Comparison of ENCODE assay signal across 7 cellular contexts in genomic region chr9:80175286-80175906, GRCh38.
A peak's percentile ranks its signal among the peaks of the same experiment; 100 is the strongest.
DNase-seq lines count a peak whose midpoint lies in the region; ATAC-seq, FAIRE-seq and TF ChIP-seq lines count a peak whose summit lies in the region.

No MANE protein-coding gene starts in this region.

- H3K9me3 ChIP-seq in K562 (replicated peaks; ENCODE audit: control insufficient read depth, insufficient read depth, low read depth, low read length) (no peaks in the 10 kb centered on the region), HepG2 (ENCODE audit: low read length) (no peaks in the 10 kb centered on the region; the same call in 1 of the 2 replicates)

- H3K4me1 ChIP-seq in K562 (replicated peaks in 1 of 2; ENCODE audit: control insufficient read depth in 2 of 2, insufficient read depth in 2 of 2, low read length in 2 of 2) (no peaks in the 10 kb centered on the region), HepG2 (ENCODE audit: insufficient read depth, low read length) (no peaks in the 10 kb centered on the region)

- 0% methylated on average over 1 of the region's 1 CpG for WGBS in K562 (ENCODE audit: insufficient coverage, low coverage, missing lambda C conversion rate)
- WGBS in HepG2 (ENCODE audit: low lambda C conversion rate) = 0% methylated on average over 1 of the region's 1 CpG

- H3K4me2 ChIP-seq in K562 (ENCODE audit: insufficient read depth, low read length) = no peak overlapping the region
- H3K4me2 ChIP-seq in HepG2 (ENCODE audit: low read depth, low read length) = no peak overlapping the region

- H3K4me3 ChIP-seq in K562 (no peak overlapping the region), HepG2 (replicated peaks in 1 of 3; ENCODE audit: insufficient read depth in 1 of 3, low read depth in 2 of 3, low read length in 3 of 3) (no peak overlapping the region)

- H3K36me3 ChIP-seq in K562 (ENCODE audit: control insufficient read depth, insufficient read depth, low read length) (no peaks in the 10 kb centered on the region), HepG2 (replicated peaks in 1 of 2; ENCODE audit: control insufficient read depth in 1 of 2, insufficient read depth in 2 of 2, low read length in 2 of 2) (no peaks in the 10 kb centered on the region)

- TF ChIP-seq CTCF in K562 (IDR thresholded peaks at IDR 0.05 in 2 of 3, conservative IDR thresholded peaks at IDR 0.05 in 1 of 3; ENCODE audit: insufficient read depth in 2 of 3, low read depth in 1 of 3, low read length in 3 of 3) (peak in 1 of 3 experiments; percentile 39; a peak in 2 of 6 replicates), HepG2 (CRISPR knock-in tag; IDR thresholded peaks at IDR 0.05) (peak; percentile 45)

- TF ChIP-seq RAD21 in K562 (CRISPR knock-in tag; conservative IDR thresholded peaks at IDR 0.05 in 1 of 2, IDR thresholded peaks at IDR 0.05 in 1 of 2) (peak; percentile 15 to 46; a peak in 2 of 4 replicates), HepG2 (CRISPR knock-in tag; IDR thresholded peaks at IDR 0.05) (no peak)

- H2AFZ ChIP-seq in K562 (ENCODE audit: low read depth, low read length) (no peak overlapping the region), HepG2 (ENCODE audit: low read length) (no peak overlapping the region)

- POLR2A ChIA-PET in K562 (lab: Yijun Ruan, JAX) = no interaction called here
- POLR2A ChIA-PET in HepG2 (lab: Yijun Ruan, JAX) = no interaction called here

- H3K27ac ChIP-seq in K562 (ENCODE audit: extremely low read depth, low read depth, low read length) (no peak overlapping the region), HepG2 (ENCODE audit: extremely low read length, insufficient read depth, low read length) (no peak overlapping the region)

- intact Hi-C loops in K562 (cut with micrococcal nuclease) (no loop called here), HepG2 (cut with micrococcal nuclease; ENCODE audit: unreplicated experiment) (loop anchor here (5.0 kb wide), 1 partner anchor 1043 kb away; no protein-coding TSS in a partner anchor)

- DNase-seq in DMS 273 (lab: John Stamatoyannopoulos, UW; ENCODE audit: unreplicated experiment) (peak; percentile 71), NCI-H2171 (lab: John Stamatoyannopoulos, UW) (peak; percentile 17), K562 (ENCODE audit: extremely low read depth in 1 of 4, low spot score in 3 of 4) (peak; percentile 4 to 20 (median 9)), HepG2 (ENCODE audit: low spot score) (peak; percentile 23), occipital lobe (lab: John Stamatoyannopoulos, UW) (no peak), cerebellar nuclear complex (lab: John Stamatoyannopoulos, UW) (no peak)

- H3K79me2 ChIP-seq in K562 (ENCODE audit: control insufficient read depth, insufficient read depth, low read length) = no peaks in the 10 kb centered on the region
- H3K79me2 ChIP-seq in HepG2 (ENCODE audit: insufficient read depth, low read length) = no peaks in the 10 kb centered on the region

- TF ChIP-seq EP300 in K562 (IDR thresholded peaks at IDR 0.05; ENCODE audit: low read length) (no peak), HepG2 (IDR thresholded peaks at IDR 0.05; ENCODE audit: low read depth in 2 of 2, low read length in 2 of 2) (no peak), HepG2 (CRISPR knock-in tag; IDR thresholded peaks at IDR 0.05; ENCODE audit: borderline replicate concordance) (no peak)

- TF ChIP-seq POLR2A in K562 (conservative IDR thresholded peaks at IDR 0.05) = no peak
- TF ChIP-seq POLR2A in HepG2 (IDR thresholded peaks at IDR 0.05; ENCODE audit: insufficient read depth in 1 of 2, low read depth in 2 of 2, low read length in 2 of 2) = no peak

- FAIRE-seq in K562 (lab: Jason Lieb, UNC) (no peak), HepG2 (lab: Jason Lieb, UNC) (no peak)

- CTCF ChIA-PET in K562 (lab: Yijun Ruan, JAX; ENCODE audit: low intra/inter-chr PET ratio) (no interaction called here), HepG2 (lab: Yijun Ruan, JAX; ENCODE audit: low intra/inter-chr PET ratio, low total read pairs) (no interaction called here)

- ATAC-seq in GM21526 (IDR thresholded peaks at IDR 0.05; ENCODE audit: low FRiP score, unreplicated experiment) = peak; percentile 56
- no peak for ATAC-seq in K562
- ATAC-seq in HepG2 = no peak

- no peaks in the 10 kb centered on the region for H4K20me1 ChIP-seq in K562 (replicated peaks; ENCODE audit: control insufficient read depth, insufficient read depth, low read length)
- H4K20me1 ChIP-seq in HepG2 (ENCODE audit: insufficient read depth, low read length) = no peaks in the 10 kb centered on the region

- H3K27me3 ChIP-seq in K562 (ENCODE audit: control insufficient read depth in 2 of 2, insufficient read depth in 2 of 2, low read length in 2 of 2) (no peaks in the 10 kb centered on the region), HepG2 (ENCODE audit: control insufficient read depth in 1 of 2, insufficient read depth in 2 of 2, low read length in 2 of 2) (no peaks in the 10 kb centered on the region)

- H3K9me1 ChIP-seq in K562 (ENCODE audit: control insufficient read depth, insufficient read depth, low read length) = no peaks in the 10 kb centered on the region

- BruUV-seq in K562 (replicated peaks; lab: Mats Ljungman, UMichigan) (no TSS peak), HepG2 (replicated peaks; lab: Mats Ljungman, UMichigan) (no TSS peak)

- in situ Hi-C loops in K562 (cut with MboI) = no loop called here
- in situ Hi-C loops in HepG2 (cut with HindIII; ENCODE audit: extremely low pct_ligation_motif_present, low pct_unique_long_range_greater_than_20kb) = no loop called here

- no peak overlapping the region for H3K9ac ChIP-seq in K562 (ENCODE audit: insufficient read depth in 1 of 2, low read depth in 2 of 2, low read length in 2 of 2)
- no peak overlapping the region for H3K9ac ChIP-seq in HepG2 (ENCODE audit: insufficient read depth, low read depth, low read length)

TF ChIP-seq in K562, 482 proteins besides CTCF, POLR2A, EP300 and RAD21 (continues in another document):
- no peak for TF ChIP-seq SNIP1 (IDR thresholded peaks at IDR 0.05; ENCODE audit: low read depth)
- no peak for TF ChIP-seq ATF6 (CRISPR knock-in tag; IDR thresholded peaks at IDR 0.05)
- TF ChIP-seq THAP7 (CRISPR knock-in tag; IDR thresholded peaks at IDR 0.05) = no peak

TF ChIP-seq in HepG2, 621 proteins besides CTCF, POLR2A, EP300 and RAD21:
- TF ChIP-seq SMC3 (IDR thresholded peaks at IDR 0.05; ENCODE audit: low read length) = peak; percentile 49
- TF ChIP-seq STAG1 (CRISPR knock-in tag; IDR thresholded peaks at IDR 0.05) = peak; percentile 43
- TF ChIP-seq HES4 (CRISPR knock-in tag; IDR thresholded peaks at IDR 0.05; ENCODE audit: borderline replicate concordance) = no peak

Comparison
In these comparisons a context has a peak if more than half of its experiments do, and no peak if none do; other contexts are left out.
1. DNase-seq: peak in DMS 273 (single experiment), NCI-H2171 (single experiment), K562 (4 of 4) and HepG2 (single experiment); none in occipital lobe (single experiment) and cerebellar nuclear complex (0 of 2).